Comparison of ENCODE assay signal across 1 cellular context in genomic region chr6:158543606-158544185, GRCh38.
TF ChIP-seq lines count a peak whose summit lies in the region.

No MANE protein-coding gene starts in this region.

TF ChIP-seq in K562, 482 proteins besides CTCF, POLR2A, EP300 and RAD21 (continued from another document):
- TF ChIP-seq HMGXB4 (CRISPR knock-in tag; IDR thresholded peaks at IDR 0.05): no peak
- TF ChIP-seq STAT5B (CRISPR knock-in tag; IDR thresholded peaks at IDR 0.05): no peak
- no peak for TF ChIP-seq TRIM24 (IDR thresholded peaks at IDR 0.05)
- TF ChIP-seq SAFB (IDR thresholded peaks at IDR 0.05; ENCODE audit: borderline replicate concordance, low read depth, low read length): no peak
- no peak for TF ChIP-seq KLF10 (CRISPR knock-in tag; IDR thresholded peaks at IDR 0.05)
- no peak for TF ChIP-seq EHMT2 (IDR thresholded peaks at IDR 0.05)
